Comparison of ENCODE assay signal across 21 cellular contexts in genomic region chr20:45090481-45090880, GRCh38. TPM values are rescaled to one million over a fixed set of nuclear protein-coding genes. Genes with fewer than 3 reads are reported as not detected.
DNase-seq lines count a peak whose midpoint lies in the region; TF ChIP-seq lines count a peak whose summit lies in the region.
"Had no signal": no experiment of that assay in that cellular context is flagged by ENCODE, and none has a peak within 500 bp of the region (broad histone marks: within the 10 kb centered on the region; RNA-seq: fewer than 3 reads in every experiment).

No MANE protein-coding gene starts in this region.

- no peak overlapping the region for H4K5ac ChIP-seq in mesendoderm (ENCODE audit: low read length)

- H3K4me1 Mint-ChIP-seq in activated naive CD4-positive, alpha-beta T cell treated with anti-CD3 and anti-CD28 coated beads, Interleukin-2, amount 50 U/mL, for 24 hours, result peaks cover under 1% of the 10 kb centered on the region

- H3K36me3 Mint-ChIP-seq in activated naive CD4-positive, alpha-beta T cell treated with anti-CD3 and anti-CD28 coated beads, Interleukin-2, amount 50 U/mL, for 24 hours, result peaks cover 5% of the 10 kb centered on the region

- H3K9me3 ChIP-seq in suprapubic skin, result no peaks in the 10 kb centered on the region
- H3K9me3 ChIP-seq: SJSA1 had no signal

- no peak overlapping the region for H2BK15ac ChIP-seq in mesendoderm (replicated peaks; ENCODE audit: low read depth)

- no peak overlapping the region for H3K23ac ChIP-seq in mesendoderm (ENCODE audit: low read length)

- H3K56ac ChIP-seq in mesendoderm (ENCODE audit: low read length), result no peak overlapping the region

- H3K4me1 ChIP-seq in mesendoderm (ENCODE audit: control insufficient read depth, low read depth, low read length), result no peaks in the 10 kb centered on the region
- H3K4me1 ChIP-seq in suprapubic skin, result peaks cover under 1% of the 10 kb centered on the region

- H3K27ac ChIP-seq in mesendoderm (ENCODE audit: low read depth, low read length) (no peak overlapping the region), suprapubic skin (no peak overlapping the region)
- H3K27ac ChIP-seq: RWPE1, SJSA1 had no signal

- no peak for TF ChIP-seq CTCF in suprapubic skin (IDR thresholded peaks at IDR 0.05)

- DNase-seq in activated naive CD4-positive, alpha-beta T cell treated with anti-CD3 and anti-CD28 coated beads, Interleukin-2, amount 50 U/mL, for 16 hours, result no peak
- DNase-seq in amniotic epithelial cell (ENCODE audit: low read depth), result peak; percentile 29
- peak; percentile 35 for DNase-seq in mesendoderm
- DNase-seq in glomerular visceral epithelial cell (ENCODE audit: extremely low spot score), result no peak
- no peak for DNase-seq in AG08396 (ENCODE audit: low spot score)
- no peak for DNase-seq in suprapubic skin (ENCODE audit: low spot score in 2 of 2)
- DNase-seq in activated CD4-positive, CD25-positive, alpha-beta regulatory T cell treated with anti-CD3 and anti-CD28 coated beads, Interleukin-2, amount 50 U/mL, for 72 hours, result no peak
- DNase-seq: AML-193; DMS53; HCEC 1CT; NCI-H1436 treated with DMSO at 0.1 percent for 48 hours; NCI-H2081; NCI-H526 treated with DMSO at 0.1 percent for 48 hours; NK-92 treated with Interleukin-12 subunit alpha and Interleukin-12 subunit beta, amount 100 ng/mL, for 24 hours; OCI-M1 had no signal

- no peak for TF ChIP-seq POLR2A in suprapubic skin (IDR thresholded peaks at IDR 0.05)

- H3K4me3 ChIP-seq in mesendoderm (ENCODE audit: low read length), result no peak overlapping the region
- no peak overlapping the region for H3K4me3 ChIP-seq in suprapubic skin
- H3K4me3 ChIP-seq: K562, SJSA1 had no signal

- WGBS in mesendoderm (ENCODE audit: extremely low coverage, insufficient coverage, low lambda C conversion rate), result no CpG with 5 or more reads among the region's 3 CpGs
- WGBS in suprapubic skin, result 92% methylated on average over 3 of the region's 3 CpGs

- no peak overlapping the region for H4K8ac ChIP-seq in mesendoderm (ENCODE audit: low read depth, low read length)

- H3K4ac ChIP-seq in mesendoderm (ENCODE audit: low read depth, low read length), result no peak overlapping the region

- no peaks in the 10 kb centered on the region for H3K79me2 ChIP-seq in mesendoderm (ENCODE audit: control insufficient read depth, insufficient read depth, low read length)

- no peak for TF ChIP-seq EP300 in suprapubic skin (IDR thresholded peaks at IDR 0.05)

- no peak overlapping the region for H3K4me2 ChIP-seq in mesendoderm (ENCODE audit: low read length)

- H3K36me3 ChIP-seq in mesendoderm (ENCODE audit: control insufficient read depth, insufficient read depth, low read length) (no peaks in the 10 kb centered on the region), suprapubic skin (no peaks in the 10 kb centered on the region)
- H3K36me3 ChIP-seq: SJSA1 had no signal

- H3K27me3 ChIP-seq in mesendoderm (ENCODE audit: insufficient read depth, low read length, poor library complexity) (no peaks in the 10 kb centered on the region), suprapubic skin (no peaks in the 10 kb centered on the region)
- H3K27me3 ChIP-seq: SJSA1 had no signal

- H2BK5ac ChIP-seq in mesendoderm (ENCODE audit: low read length), result no peak overlapping the region

- H2BK120ac ChIP-seq in mesendoderm (ENCODE audit: low read depth, low read length), result no peak overlapping the region

- peak overlapping the region; percentile 15 for H3K27ac Mint-ChIP-seq in activated naive CD4-positive, alpha-beta T cell treated with anti-CD3 and anti-CD28 coated beads, Interleukin-2, amount 50 U/mL, for 24 hours

- no peaks in the 10 kb centered on the region for H3K27me3 Mint-ChIP-seq in activated naive CD4-positive, alpha-beta T cell treated with anti-CD3 and anti-CD28 coated beads, Interleukin-2, amount 50 U/mL, for 24 hours

- H2AK5ac ChIP-seq in mesendoderm (ENCODE audit: low read length), result no peak overlapping the region

- H3K9ac ChIP-seq in mesendoderm (ENCODE audit: low read length), result no peak overlapping the region

- no peak overlapping the region for H3K18ac ChIP-seq in mesendoderm (ENCODE audit: low read length)

- H3K9me3 Mint-ChIP-seq in activated naive CD4-positive, alpha-beta T cell treated with anti-CD3 and anti-CD28 coated beads, Interleukin-2, amount 50 U/mL, for 24 hours, result no peaks in the 10 kb centered on the region

- no peak overlapping the region for H3K4me3 Mint-ChIP-seq in activated naive CD4-positive, alpha-beta T cell treated with anti-CD3 and anti-CD28 coated beads, Interleukin-2, amount 50 U/mL, for 24 hours

- no peaks in the 10 kb centered on the region for H3K79me1 ChIP-seq in mesendoderm (ENCODE audit: low read length)

RNA-seq across cellular contexts. Expression of gene KCNS1, which starts 10.4 kb away (rescaled TPM):
- polyA plus RNA-seq in mesendoderm (2013, experiment 1 of 2), result 1.5 TPM
- 1.6 TPM for polyA plus RNA-seq in mesendoderm (2013, experiment 2 of 2)
- 1 to 10 TPM; 1.0 to 5.5 (median 2.3) TPM for total RNA-seq in suprapubic skin
- total RNA-seq: A172, G401, K562, SJSA1 had no signal
- polyA plus RNA-seq: K562 had no signal

RNA-seq across cellular contexts. Expression of gene WFDC5, which starts 24.5 kb away (rescaled TPM):
- not detected for polyA plus RNA-seq in mesendoderm (2013, experiment 1 of 2)
- polyA plus RNA-seq in mesendoderm (2013, experiment 2 of 2), result not detected
- 100 to 1,000 TPM; 284 to 409 (median 356) TPM for total RNA-seq in suprapubic skin
- total RNA-seq: A172, G401, K562, SJSA1 had no signal
- polyA plus RNA-seq: K562 had no signal

RNA-seq across cellular contexts. Expression of gene WFDC12, which starts 33.8 kb away (rescaled TPM):
- polyA plus RNA-seq in mesendoderm (2013, experiment 1 of 2), result not detected
- polyA plus RNA-seq in mesendoderm (2013, experiment 2 of 2), result not detected
- total RNA-seq in suprapubic skin, result 1 to 10 TPM in 2 of 4 donors, under 1 TPM in 1, not detected in 1; 0.98 to 7.6 (median 2.3) TPM
- total RNA-seq: A172, G401, K562, SJSA1 had no signal
- polyA plus RNA-seq: K562 had no signal

Comparison
In these comparisons a context has a peak if more than half of its experiments do, and no peak if none do; other contexts are left out.
1. DNase-seq: peak in amniotic epithelial cell (single experiment) and mesendoderm (single experiment); none in activated naive CD4-positive, alpha-beta T cell treated with anti-CD3 and anti-CD28 coated beads, Interleukin-2, amount 50 U/mL, for 16 hours (single experiment), glomerular visceral epithelial cell (single experiment), AG08396 (single experiment), suprapubic skin (0 of 2) and activated CD4-positive, CD25-positive, alpha-beta regulatory T cell treated with anti-CD3 and anti-CD28 coated beads, Interleukin-2, amount 50 U/mL, for 72 hours (single experiment).